Comparison of ENCODE assay signal across 9 cellular contexts in genomic region chr2:68789603-68790002, GRCh38. TPM values are rescaled to one million over a fixed set of nuclear protein-coding genes. Genes with fewer than 3 reads are reported as not detected.
DNase-seq lines count a peak whose midpoint lies in the region; ATAC-seq and TF ChIP-seq lines count a peak whose summit lies in the region.
"Had no signal": no experiment of that assay in that cellular context is flagged by ENCODE, and none has a peak within 500 bp of the region (broad histone marks: within the 10 kb centered on the region; RNA-seq: fewer than 3 reads in every experiment).

No MANE protein-coding gene starts in this region.

- H3K36me3 ChIP-seq in left ventricle myocardium inferior = peaks cover 48% of the 10 kb centered on the region
- H3K36me3 ChIP-seq in colonic mucosa = no peaks in the 10 kb centered on the region

- TF ChIP-seq CTCF in left ventricle myocardium inferior (IDR thresholded peaks at IDR 0.05; ENCODE audit: borderline replicate concordance) = no peak
- no peak for TF ChIP-seq CTCF in colonic mucosa (IDR thresholded peaks at IDR 0.05)

- H3K27ac ChIP-seq in left ventricle myocardium inferior (replicated peaks) (no peak overlapping the region), colonic mucosa (no peak overlapping the region)

- H3K4me1 Mint-ChIP-seq in activated CD8-positive, alpha-beta memory T cell treated with anti-CD3 and anti-CD28 coated beads, Interleukin-2, amount 10 ng/mL, durations not matched to agents 7 days and 5 days = peaks cover 41% of the 10 kb centered on the region

- H3K9me3 ChIP-seq in left ventricle myocardium inferior (replicated peaks) (peaks cover 6% of the 10 kb centered on the region), colonic mucosa (no peaks in the 10 kb centered on the region)

- H3K9ac ChIP-seq in colonic mucosa (ENCODE audit: low read depth in 2 of 2, low read length in 2 of 2) = no peak overlapping the region

- intact Hi-C loops in left ventricle myocardium inferior (cut with micrococcal nuclease) = no loop called here
- intact Hi-C loops in colonic mucosa (cut with DNase I) = no loop called here

- peak; percentile 57 for ATAC-seq in activated CD8-positive, alpha-beta memory T cell treated with anti-CD3 and anti-CD28 coated beads, Interleukin-2, amount 10 ng/mL, durations not matched to agents 7 days and 5 days
- ATAC-seq in GM21786 (IDR thresholded peaks at IDR 0.05; ENCODE audit: unreplicated experiment) = peak; percentile 99
- peak; percentile 99 for ATAC-seq in HG03571 (IDR thresholded peaks at IDR 0.05; ENCODE audit: unreplicated experiment)
- ATAC-seq: Panc1 had no signal

- no peak overlapping the region for H3K27ac Mint-ChIP-seq in activated CD8-positive, alpha-beta memory T cell treated with anti-CD3 and anti-CD28 coated beads, Interleukin-2, amount 10 ng/mL, durations not matched to agents 7 days and 5 days

- no peak overlapping the region for H3K4me3 ChIP-seq in left ventricle myocardium inferior
- no peak overlapping the region for H3K4me3 ChIP-seq in colonic mucosa

- H3K4me3 Mint-ChIP-seq in activated CD8-positive, alpha-beta memory T cell treated with anti-CD3 and anti-CD28 coated beads, Interleukin-2, amount 10 ng/mL, durations not matched to agents 7 days and 5 days = no peak overlapping the region

- peaks cover 6% of the 10 kb centered on the region for H3K27me3 ChIP-seq in left ventricle myocardium inferior (ENCODE audit: low read depth)
- no peaks in the 10 kb centered on the region for H3K27me3 ChIP-seq in colonic mucosa

- H3K9me3 Mint-ChIP-seq in activated CD8-positive, alpha-beta memory T cell treated with anti-CD3 and anti-CD28 coated beads, Interleukin-2, amount 10 ng/mL, durations not matched to agents 7 days and 5 days (ENCODE audit: low read depth) = no peaks in the 10 kb centered on the region

- DNase-seq in activated CD8-positive, alpha-beta memory T cell treated with anti-CD3 and anti-CD28 coated beads, Interleukin-2, amount 10 ng/mL, durations not matched to agents 7 days and 5 days = no peak
- no peak for DNase-seq in activated CD8-positive, alpha-beta memory T cell treated with anti-CD3 and anti-CD28 coated beads, Interleukin-2, amount 50 U/mL, for 4 hours
- peak; percentile 24 to 34 for DNase-seq in stimulated activated CD4-positive, alpha-beta T cell treated with anti-CD3 and anti-CD28 coated beads, Interleukin-2, amount 100 ng/mL, for 48 hours
- DNase-seq in middle frontal gyrus (ENCODE audit: extremely low spot score, low spot score) (no peak), left ventricle myocardium inferior (no peak), colonic mucosa (no peak)

- no peaks in the 10 kb centered on the region for H3K27me3 Mint-ChIP-seq in activated CD8-positive, alpha-beta memory T cell treated with anti-CD3 and anti-CD28 coated beads, Interleukin-2, amount 10 ng/mL, durations not matched to agents 7 days and 5 days

- H3K4me1 ChIP-seq in left ventricle myocardium inferior = peaks cover 16% of the 10 kb centered on the region
- no peaks in the 10 kb centered on the region for H3K4me1 ChIP-seq in colonic mucosa

- CTCF ChIA-PET in activated CD8-positive, alpha-beta memory T cell treated with anti-CD3 and anti-CD28 coated beads, Interleukin-2, amount 10 ng/mL, durations not matched to agents 7 days and 5 days (lab: Charles Lee) = interaction anchor here (1.1 to 1.4 kb wide), 2 partner anchors 10 to 46 kb away, joined by 3 to 4 read pairs; no protein-coding TSS in a partner anchor

- H3K36me3 Mint-ChIP-seq in activated CD8-positive, alpha-beta memory T cell treated with anti-CD3 and anti-CD28 coated beads, Interleukin-2, amount 10 ng/mL, durations not matched to agents 7 days and 5 days = peaks cover 45% of the 10 kb centered on the region

RNA-seq across cellular contexts. Expression of gene ARHGAP25, which starts 55.0 kb away (rescaled TPM):
- total RNA-seq in activated CD8-positive, alpha-beta memory T cell treated with anti-CD3 and anti-CD28 coated beads, Interleukin-2, amount 10 ng/mL, durations not matched to agents 7 days and 5 days = 100 to 1,000 TPM in 1 of 2 experiments, 10 to 100 TPM in 1; 90.2 to 126 TPM
- total RNA-seq in left ventricle myocardium inferior = 5.3 TPM
- total RNA-seq in colonic mucosa = 1 to 10 TPM; 3.6 to 3.7 TPM

Comparison
In these comparisons a context has a peak if more than half of its experiments do, and no peak if none do; other contexts are left out.
1. DNase-seq: peak in stimulated activated CD4-positive, alpha-beta T cell treated with anti-CD3 and anti-CD28 coated beads, Interleukin-2, amount 100 ng/mL, for 48 hours (2 of 2); none in activated CD8-positive, alpha-beta memory T cell treated with anti-CD3 and anti-CD28 coated beads, Interleukin-2, amount 10 ng/mL, durations not matched to agents 7 days and 5 days (single experiment), activated CD8-positive, alpha-beta memory T cell treated with anti-CD3 and anti-CD28 coated beads, Interleukin-2, amount 50 U/mL, for 4 hours (single experiment), middle frontal gyrus (single experiment), left ventricle myocardium inferior (single experiment) and colonic mucosa (single experiment).
2. RNA of gene ARHGAP25, which starts 55.0 kb away (total RNA-seq): 90.2 to 126 TPM in activated CD8-positive, alpha-beta memory T cell treated with anti-CD3 and anti-CD28 coated beads, Interleukin-2, amount 10 ng/mL, durations not matched to agents 7 days and 5 days; 5.3 TPM in left ventricle myocardium inferior (single experiment) and 3.6 to 3.7 TPM in colonic mucosa; every median in the first group is over 10 times any median in the second.
3. Peak in every context shown above with its lines, with median percentiles within 50 percentile points of each other: ATAC-seq.